ENCODE assay signal across 1 cellular context in genomic region chr2:229725716-229726346, GRCh38.
TF ChIP-seq lines count a peak whose summit lies in the region.

No MANE protein-coding gene starts in this region.

TF ChIP-seq in A549, 52 proteins besides CTCF, POLR2A, EP300 and RAD21 (continued from another document):
- TF ChIP-seq REST (IDR thresholded peaks at IDR 0.05): no peak
